In genomic region chr12:7130537-7130790, GRCh38 we compare ENCODE assay signal across 8 cellular contexts. TPM values are rescaled to one million over a fixed set of nuclear protein-coding genes. Genes with fewer than 3 reads are reported as not detected.
DNase-seq lines count a peak whose midpoint lies in the region; FAIRE-seq and TF ChIP-seq lines count a peak whose summit lies in the region.

No MANE protein-coding gene starts in this region.

- peaks cover 39% of the 10 kb centered on the region for H3K36me3 Mint-ChIP-seq in activated CD4-positive, alpha-beta T cell treated with anti-CD3 and anti-CD28 coated beads, Interleukin-2, amount 10 ng/mL, durations not matched to agents 24 days and 14 days (ENCODE audit: low read depth)
- H3K36me3 Mint-ChIP-seq in activated naive CD8-positive, alpha-beta T cell treated with anti-CD3 and anti-CD28 coated beads for 36 hours = peaks cover 7% of the 10 kb centered on the region

- peak overlapping the region; percentile 62 for H3K4me3 ChIP-seq in thymus (ENCODE audit: low read length)

- H3K36me3 ChIP-seq in thymus (ENCODE audit: control insufficient read depth, insufficient read depth) = peaks cover 14% of the 10 kb centered on the region

- no peak for FAIRE-seq in D721Med (lab: Jason Lieb, UNC)

- WGBS in thymus = under 1% methylated on average over 14 of the region's 14 CpGs

- H3K9me3 Mint-ChIP-seq in activated CD4-positive, alpha-beta T cell treated with anti-CD3 and anti-CD28 coated beads, Interleukin-2, amount 10 ng/mL, durations not matched to agents 24 days and 14 days = no peaks in the 10 kb centered on the region
- H3K9me3 Mint-ChIP-seq in activated naive CD8-positive, alpha-beta T cell treated with anti-CD3 and anti-CD28 coated beads for 36 hours = no peaks in the 10 kb centered on the region

- no peak for TF ChIP-seq CTCF in D721Med (IDR thresholded peaks at IDR 0.05; ENCODE audit: insufficient read depth, missing control alignments)

- DNase-seq in activated CD4-positive, alpha-beta T cell treated with anti-CD3 and anti-CD28 coated beads, Interleukin-2, amount 10 ng/mL, durations not matched to agents 24 days and 14 days = no peak
- no peak for DNase-seq in activated CD4-positive, alpha-beta T cell treated with anti-CD3 and anti-CD28 coated beads for 48 hours
- DNase-seq in activated naive CD8-positive, alpha-beta T cell treated with anti-CD3 and anti-CD28 coated beads for 36 hours = no peak
- DNase-seq in D721Med (ENCODE audit: insufficient read length, low spot score) (no peak), NCI-H82 treated with DMSO at 0.1 percent for 48 hours (lab: John Stamatoyannopoulos, UW; ENCODE audit: unreplicated experiment) (no peak)
- DNase-seq in activated CD4-positive, alpha-beta T cell treated with anti-CD3 and anti-CD28 coated beads for 1 hour = no peak

- H3K4me1 ChIP-seq in thymus (ENCODE audit: control insufficient read depth, insufficient read depth, low read length) = peaks cover 12% of the 10 kb centered on the region

- H3K27ac ChIP-seq in layer of hippocampus (ENCODE audit: low read depth, low read length) (peak overlapping the region; percentile 69), thymus (ENCODE audit: low read depth) (peak overlapping the region; percentile 64)

- H3K27me3 ChIP-seq in layer of hippocampus (ENCODE audit: control insufficient read depth, insufficient read depth, low read length) = no peaks in the 10 kb centered on the region
- no peaks in the 10 kb centered on the region for H3K27me3 ChIP-seq in thymus (ENCODE audit: control insufficient read depth, insufficient read depth)

- H3K27me3 Mint-ChIP-seq in activated CD4-positive, alpha-beta T cell treated with anti-CD3 and anti-CD28 coated beads, Interleukin-2, amount 10 ng/mL, durations not matched to agents 24 days and 14 days = no peaks in the 10 kb centered on the region
- no peaks in the 10 kb centered on the region for H3K27me3 Mint-ChIP-seq in activated naive CD8-positive, alpha-beta T cell treated with anti-CD3 and anti-CD28 coated beads for 36 hours

- H3K4me3 Mint-ChIP-seq in activated CD4-positive, alpha-beta T cell treated with anti-CD3 and anti-CD28 coated beads, Interleukin-2, amount 10 ng/mL, durations not matched to agents 24 days and 14 days = peak overlapping the region; percentile 98
- H3K4me3 Mint-ChIP-seq in activated naive CD8-positive, alpha-beta T cell treated with anti-CD3 and anti-CD28 coated beads for 36 hours = peak overlapping the region; percentile 89

- peak overlapping the region; percentile 89 for H3K27ac Mint-ChIP-seq in activated CD4-positive, alpha-beta T cell treated with anti-CD3 and anti-CD28 coated beads, Interleukin-2, amount 10 ng/mL, durations not matched to agents 24 days and 14 days
- H3K27ac Mint-ChIP-seq in activated naive CD8-positive, alpha-beta T cell treated with anti-CD3 and anti-CD28 coated beads for 36 hours = peak overlapping the region; percentile 43

- no peaks in the 10 kb centered on the region for H3K9me3 ChIP-seq in thymus (ENCODE audit: control insufficient read depth)

- peaks cover 43% of the 10 kb centered on the region for H3K4me1 Mint-ChIP-seq in activated CD4-positive, alpha-beta T cell treated with anti-CD3 and anti-CD28 coated beads, Interleukin-2, amount 10 ng/mL, durations not matched to agents 24 days and 14 days
- H3K4me1 Mint-ChIP-seq in activated naive CD8-positive, alpha-beta T cell treated with anti-CD3 and anti-CD28 coated beads for 36 hours = peaks cover 20% of the 10 kb centered on the region

- intact Hi-C loops in activated CD4-positive, alpha-beta T cell treated with anti-CD3 and anti-CD28 coated beads, Interleukin-2, amount 10 ng/mL, durations not matched to agents 24 days and 14 days (cut with micrococcal nuclease) = loop anchor here (1.0 to 2.0 kb wide), 3 partner anchors 17 to 1112 kb away; partner anchors contain the start of gene LPCAT3

RNA-seq across cellular contexts. Expression of gene CLSTN3, which starts 0.3 kb away (rescaled TPM):
- 42.1 and 47.0 TPM in 2 replicates for total RNA-seq in activated CD4-positive, alpha-beta T cell treated with anti-CD3 and anti-CD28 coated beads, Interleukin-2, amount 10 ng/mL, durations not matched to agents 24 days and 14 days
- 10 to 100 TPM; 16.5 to 17.2 TPM for total RNA-seq in activated naive CD8-positive, alpha-beta T cell treated with anti-CD3 and anti-CD28 coated beads for 36 hours
- polyA plus RNA-seq in thymus = 25.3 TPM

RNA-seq across cellular contexts. Expression of gene RBP5, which starts 1.8 kb away (rescaled TPM):
- total RNA-seq in activated CD4-positive, alpha-beta T cell treated with anti-CD3 and anti-CD28 coated beads, Interleukin-2, amount 10 ng/mL, durations not matched to agents 24 days and 14 days = not detected in 2 replicates
- not detected for total RNA-seq in activated naive CD8-positive, alpha-beta T cell treated with anti-CD3 and anti-CD28 coated beads for 36 hours
- polyA plus RNA-seq in thymus = 12.0 TPM

RNA-seq across cellular contexts. Expression of gene C1RL, which starts 21.4 kb away (rescaled TPM):
- 19.8 and 23.0 TPM in 2 replicates for total RNA-seq in activated CD4-positive, alpha-beta T cell treated with anti-CD3 and anti-CD28 coated beads, Interleukin-2, amount 10 ng/mL, durations not matched to agents 24 days and 14 days
- 10 to 100 TPM in 1 of 2 experiments, 1 to 10 TPM in 1; 8.6 to 10.1 TPM for total RNA-seq in activated naive CD8-positive, alpha-beta T cell treated with anti-CD3 and anti-CD28 coated beads for 36 hours
- polyA plus RNA-seq in thymus = 54.8 TPM

RNA-seq across cellular contexts. Expression of gene C1R, which starts 38.2 kb away (rescaled TPM):
- total RNA-seq in activated CD4-positive, alpha-beta T cell treated with anti-CD3 and anti-CD28 coated beads, Interleukin-2, amount 10 ng/mL, durations not matched to agents 24 days and 14 days = 1.4 and 2.5 TPM in 2 replicates
- 1 to 10 TPM; 1.6 to 2.5 TPM for total RNA-seq in activated naive CD8-positive, alpha-beta T cell treated with anti-CD3 and anti-CD28 coated beads for 36 hours
- polyA plus RNA-seq in thymus = 149 TPM

RNA-seq across cellular contexts. Expression of gene PEX5, which starts 59.0 kb away (rescaled TPM):
- total RNA-seq in activated CD4-positive, alpha-beta T cell treated with anti-CD3 and anti-CD28 coated beads, Interleukin-2, amount 10 ng/mL, durations not matched to agents 24 days and 14 days = 36.7 and 42.5 TPM in 2 replicates
- 10 to 100 TPM; 39.1 to 40.3 TPM for total RNA-seq in activated naive CD8-positive, alpha-beta T cell treated with anti-CD3 and anti-CD28 coated beads for 36 hours
- polyA plus RNA-seq in thymus = 31.6 TPM
